In the genomic region with DNA sequence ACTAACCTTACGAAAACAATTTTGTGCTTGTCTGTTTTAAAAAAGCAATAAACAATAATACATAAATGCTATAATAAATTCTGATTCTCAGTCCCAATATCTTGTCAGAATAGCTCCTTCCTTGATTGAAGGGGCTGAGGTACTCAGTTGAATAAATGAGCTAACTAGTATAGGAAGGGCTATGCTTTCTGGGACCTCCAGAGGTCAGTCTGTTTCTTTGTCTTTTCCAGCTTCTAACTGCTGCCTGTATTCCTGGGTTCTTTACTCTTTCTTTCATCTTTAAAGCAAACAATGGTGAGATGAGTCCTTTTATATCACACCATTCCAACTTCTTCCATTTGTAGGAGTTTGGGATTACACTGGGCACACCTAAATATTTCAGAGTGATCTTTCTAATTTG, we compare ENCODE assay signal across 16 cellular contexts.
DNase-seq lines count a peak whose midpoint lies in the region; ATAC-seq and TF ChIP-seq lines count a peak whose summit lies in the region.
"Had no signal": no experiment of that assay in that cellular context is flagged by ENCODE, and none has a peak within 500 bp of the region (broad histone marks: within the 10 kb centered on the region; RNA-seq: fewer than 3 reads in every experiment).

No MANE protein-coding gene starts in this region.

- peak; percentile 56 for TF ChIP-seq RAD21 in Ishikawa (IDR thresholded peaks at IDR 0.05; ENCODE audit: low read depth)

- peak; percentile 51 for DNase-seq in DMS53 (lab: John Stamatoyannopoulos, UW)
- DNase-seq in RKO (ENCODE audit: low spot score) = peak; percentile 49
- peak; percentile 30 for DNase-seq in iPS DF 19.7 (ENCODE audit: low read depth, low spot score)
- DNase-seq in islet precursor cell = no peak
- DNase-seq in stimulated activated CD4-positive, alpha-beta T cell treated with anti-CD3 and anti-CD28 coated beads, Interleukin-12 subunit alpha, Interleukin-12 subunit beta, amount 100 ng/mL, for 4 hours = no peak
- DNase-seq in GM19240 (ENCODE audit: insufficient read length, low spot score) = no peak
- DNase-seq: activated T-cell treated with anti-CD3 and anti-CD28 coated beads, Interleukin-2, amount 50 U/mL, for 24 hours; CD8-positive, alpha-beta T cell; effector CD4-positive, alpha-beta T cell; gastrocnemius medialis; GM23248; lower lobe of right lung; SHP77 had no signal

- no peak for ATAC-seq in HG03378 (IDR thresholded peaks at IDR 0.05; ENCODE audit: unreplicated experiment)
- ATAC-seq: activated CD4-positive, CD25-positive, alpha-beta regulatory T cell treated with anti-CD3 and anti-CD28 coated beads, Interleukin-2, amount 50 U/mL, for 24 hours; CD8-positive, alpha-beta T cell; gastrocnemius medialis; lower lobe of right lung had no signal

- TF ChIP-seq EP300 in Ishikawa (IDR thresholded peaks at IDR 0.05; ENCODE audit: borderline replicate concordance) = no peak

TF ChIP-seq in Ishikawa, 13 proteins besides CTCF, POLR2A, EP300 and RAD21:
- no peak for TF ChIP-seq CEBPB (IDR thresholded peaks at IDR 0.05)
- no peak for TF ChIP-seq TAF1 (IDR thresholded peaks at IDR 0.05; ENCODE audit: low read depth)
- TF ChIP-seq, protein P1, sequence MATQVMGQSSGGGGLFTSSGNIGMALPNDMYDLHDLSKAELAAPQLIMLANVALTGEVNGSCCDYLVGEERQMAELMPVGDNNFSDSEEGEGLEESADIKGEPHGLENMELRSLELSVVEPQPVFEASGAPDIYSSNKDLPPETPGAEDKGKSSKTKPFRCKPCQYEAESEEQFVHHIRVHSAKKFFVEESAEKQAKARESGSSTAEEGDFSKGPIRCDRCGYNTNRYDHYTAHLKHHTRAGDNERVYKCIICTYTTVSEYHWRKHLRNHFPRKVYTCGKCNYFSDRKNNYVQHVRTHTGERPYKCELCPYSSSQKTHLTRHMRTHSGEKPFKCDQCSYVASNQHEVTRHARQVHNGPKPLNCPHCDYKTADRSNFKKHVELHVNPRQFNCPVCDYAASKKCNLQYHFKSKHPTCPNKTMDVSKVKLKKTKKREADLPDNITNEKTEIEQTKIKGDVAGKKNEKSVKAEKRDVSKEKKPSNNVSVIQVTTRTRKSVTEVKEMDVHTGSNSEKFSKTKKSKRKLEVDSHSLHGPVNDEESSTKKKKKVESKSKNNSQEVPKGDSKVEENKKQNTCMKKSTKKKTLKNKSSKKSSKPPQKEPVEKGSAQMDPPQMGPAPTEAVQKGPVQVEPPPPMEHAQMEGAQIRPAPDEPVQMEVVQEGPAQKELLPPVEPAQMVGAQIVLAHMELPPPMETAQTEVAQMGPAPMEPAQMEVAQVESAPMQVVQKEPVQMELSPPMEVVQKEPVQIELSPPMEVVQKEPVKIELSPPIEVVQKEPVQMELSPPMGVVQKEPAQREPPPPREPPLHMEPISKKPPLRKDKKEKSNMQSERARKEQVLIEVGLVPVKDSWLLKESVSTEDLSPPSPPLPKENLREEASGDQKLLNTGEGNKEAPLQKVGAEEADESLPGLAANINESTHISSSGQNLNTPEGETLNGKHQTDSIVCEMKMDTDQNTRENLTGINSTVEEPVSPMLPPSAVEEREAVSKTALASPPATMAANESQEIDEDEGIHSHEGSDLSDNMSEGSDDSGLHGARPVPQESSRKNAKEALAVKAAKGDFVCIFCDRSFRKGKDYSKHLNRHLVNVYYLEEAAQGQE (IDR thresholded peaks at IDR 0.05; ENCODE audit: low read depth) = no peak
- TF ChIP-seq, protein P2, sequence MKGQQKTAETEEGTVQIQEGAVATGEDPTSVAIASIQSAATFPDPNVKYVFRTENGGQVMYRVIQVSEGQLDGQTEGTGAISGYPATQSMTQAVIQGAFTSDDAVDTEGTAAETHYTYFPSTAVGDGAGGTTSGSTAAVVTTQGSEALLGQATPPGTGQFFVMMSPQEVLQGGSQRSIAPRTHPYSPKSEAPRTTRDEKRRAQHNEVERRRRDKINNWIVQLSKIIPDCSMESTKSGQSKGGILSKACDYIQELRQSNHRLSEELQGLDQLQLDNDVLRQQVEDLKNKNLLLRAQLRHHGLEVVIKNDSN (IDR thresholded peaks at IDR 0.05) = no peak
- TF ChIP-seq ZBTB7A (IDR thresholded peaks at IDR 0.05; ENCODE audit: low read depth) = no peak
- TF ChIP-seq FOXM1 (IDR thresholded peaks at IDR 0.05; ENCODE audit: borderline replicate concordance, low read depth) = no peak

Comparison
In these comparisons a context has a peak if more than half of its experiments do, and no peak if none do; other contexts are left out.
1. DNase-seq: peak in DMS53 (single experiment), RKO (single experiment) and iPS DF 19.7 (single experiment); none in islet precursor cell (single experiment), stimulated activated CD4-positive, alpha-beta T cell treated with anti-CD3 and anti-CD28 coated beads, Interleukin-12 subunit alpha, Interleukin-12 subunit beta, amount 100 ng/mL, for 4 hours (single experiment) and GM19240 (single experiment).